Comparison of ENCODE assay signal across 8 cellular contexts in genomic region chrX:23902419-23902818, GRCh38. TPM values are rescaled to one million over a fixed set of nuclear protein-coding genes. Genes with fewer than 3 reads are reported as not detected.
A peak's percentile ranks its signal among the peaks of the same experiment; 100 is the strongest.
DNase-seq lines count a peak whose midpoint lies in the region; ATAC-seq and TF ChIP-seq lines count a peak whose summit lies in the region.

No MANE protein-coding gene starts in this region.

- no peak overlapping the region for H3K4me3 ChIP-seq in body of pancreas

- no peak overlapping the region for H3K27ac Mint-ChIP-seq in natural killer cell
- H3K27ac Mint-ChIP-seq in natural killer cell treated with Interleukin-12 subunit alpha and Interleukin-12 subunit beta and Interleukin-15 and Interleukin-18, amount 100 ng/mL, for 72 hours = no peak overlapping the region

- no peaks in the 10 kb centered on the region for H3K4me1 Mint-ChIP-seq in natural killer cell
- H3K4me1 Mint-ChIP-seq in natural killer cell treated with Interleukin-12 subunit alpha and Interleukin-12 subunit beta and Interleukin-15 and Interleukin-18, amount 100 ng/mL, for 72 hours (ENCODE audit: low read depth in 2 of 2) = peaks cover 2 to 5% of the 10 kb centered on the region in 2 donors

- H3K27ac ChIP-seq in body of pancreas (peak overlapping the region in 3 of 4 donors; percentile 43 to 74 (median 65)), substantia nigra (ENCODE audit: low read depth, low read length, poor library complexity, severe bottlenecking) (peak overlapping the region; percentile 53)

- peaks cover 17% of the 10 kb centered on the region for H3K4me1 ChIP-seq in body of pancreas

- no peaks in the 10 kb centered on the region for H3K9me3 ChIP-seq in body of pancreas

- intact Hi-C loops in natural killer cell (cut with micrococcal nuclease) (loop anchor here (1.0 to 10.0 kb wide), 5 partner anchors 146 to 342 kb away; partner anchors contain the start of gene ACOT9), body of pancreas (cut with DNase I) (loop anchor here (10.0 kb wide), 1 partner anchor 208 kb away; no protein-coding TSS in a partner anchor)

- H3K36me3 Mint-ChIP-seq in natural killer cell = no peaks in the 10 kb centered on the region
- H3K36me3 Mint-ChIP-seq in natural killer cell treated with Interleukin-12 subunit alpha and Interleukin-12 subunit beta and Interleukin-15 and Interleukin-18, amount 100 ng/mL, for 72 hours = no peaks in the 10 kb centered on the region

- DNase-seq in natural killer cell = no peak
- no peak for DNase-seq in natural killer cell treated with Interleukin-12 subunit alpha and Interleukin-12 subunit beta and Interleukin-15 and Interleukin-18, amount 100 ng/mL, for 72 hours (ENCODE audit: low spot score)
- DNase-seq in NCI-H2081 treated with DMSO at 0.1 percent for 48 hours (lab: John Stamatoyannopoulos, UW) = peak; percentile 2
- peak in 1 of 4 donors; percentile 32 for DNase-seq in body of pancreas
- DNase-seq in inferior parietal cortex (ENCODE audit: extremely low spot score) = peak; percentile 69
- DNase-seq in substantia nigra (lab: John Stamatoyannopoulos, UW) = peak in 1 of 49 donors; percentile 8
- DNase-seq in occipital lobe (lab: John Stamatoyannopoulos, UW) = no peak

- no peaks in the 10 kb centered on the region for H3K27me3 ChIP-seq in body of pancreas

- H3K9me3 Mint-ChIP-seq in natural killer cell = no peaks in the 10 kb centered on the region
- H3K9me3 Mint-ChIP-seq in natural killer cell treated with Interleukin-12 subunit alpha and Interleukin-12 subunit beta and Interleukin-15 and Interleukin-18, amount 100 ng/mL, for 72 hours = no peaks in the 10 kb centered on the region

- no peaks in the 10 kb centered on the region for H3K27me3 Mint-ChIP-seq in natural killer cell (ENCODE audit: low read depth in 2 of 2)
- no peaks in the 10 kb centered on the region for H3K27me3 Mint-ChIP-seq in natural killer cell treated with Interleukin-12 subunit alpha and Interleukin-12 subunit beta and Interleukin-15 and Interleukin-18, amount 100 ng/mL, for 72 hours

- peak; percentile 33 for TF ChIP-seq CTCF in natural killer cell (IDR thresholded peaks at IDR 0.05)
- TF ChIP-seq CTCF in body of pancreas (IDR thresholded peaks at IDR 0.05) = peak in 6 of 7 experiments; percentile 11 to 86 (median 62)

- WGBS in body of pancreas, 2 donors = 0% methylated on average over 2 of the region's 2 CpGs

- ATAC-seq in natural killer cell (peak; percentile 46 to 67 (median 49)), body of pancreas (peak; percentile 77), HG03460 (IDR thresholded peaks at IDR 0.05; ENCODE audit: unreplicated experiment) (no peak)
- ATAC-seq in natural killer cell treated with Interleukin-12 subunit alpha and Interleukin-12 subunit beta and Interleukin-15 and Interleukin-18, amount 100 ng/mL, for 72 hours = no peak

- H3K36me3 ChIP-seq in body of pancreas (replicated peaks in 1 of 2; ENCODE audit: insufficient read depth in 1 of 2, low read depth in 2 of 2) = no peaks in the 10 kb centered on the region

- no peak for TF ChIP-seq POLR2A in body of pancreas (IDR thresholded peaks at IDR 0.05)

- H3K4me3 Mint-ChIP-seq in natural killer cell = no peak overlapping the region
- H3K4me3 Mint-ChIP-seq in natural killer cell treated with Interleukin-12 subunit alpha and Interleukin-12 subunit beta and Interleukin-15 and Interleukin-18, amount 100 ng/mL, for 72 hours = no peak overlapping the region

RNA-seq across cellular contexts. Expression of gene APOO, which starts 5.3 kb away (rescaled TPM):
- 10 to 100 TPM in 1 of 3 donors, 1 to 10 TPM in 2; 8.8 to 13.0 (median 10.0) TPM for total RNA-seq in natural killer cell
- 10 to 100 TPM; 25.6 to 26.3 TPM for total RNA-seq in natural killer cell treated with Interleukin-12 subunit alpha and Interleukin-12 subunit beta and Interleukin-15 and Interleukin-18, amount 100 ng/mL, for 72 hours
- total RNA-seq in body of pancreas = 1 to 10 TPM; 7.5 to 9.9 TPM
- 30.7 TPM for total RNA-seq in occipital lobe

RNA-seq across cellular contexts. Expression of gene CXorf58, which starts 5.4 kb away (rescaled TPM):
- total RNA-seq in natural killer cell (not detected), body of pancreas (under 1 TPM in 1 of 2 donors, not detected in 1; 0.26 TPM), occipital lobe (not detected)
- not detected for total RNA-seq in natural killer cell treated with Interleukin-12 subunit alpha and Interleukin-12 subunit beta and Interleukin-15 and Interleukin-18, amount 100 ng/mL, for 72 hours

Comparison
In these comparisons a context has a peak if more than half of its experiments do, and no peak if none do; other contexts are left out.
1. ATAC-seq: peak in natural killer cell (3 of 3) and body of pancreas (single experiment); none in natural killer cell treated with Interleukin-12 subunit alpha and Interleukin-12 subunit beta and Interleukin-15 and Interleukin-18, amount 100 ng/mL, for 72 hours (0 of 2) and HG03460 (single experiment).
2. DNase-seq: peak in NCI-H2081 treated with DMSO at 0.1 percent for 48 hours (single experiment) and inferior parietal cortex (single experiment); none in natural killer cell (single experiment), natural killer cell treated with Interleukin-12 subunit alpha and Interleukin-12 subunit beta and Interleukin-15 and Interleukin-18, amount 100 ng/mL, for 72 hours (single experiment) and occipital lobe (single experiment).